ENCODE assay signal across 9 cellular contexts in the genomic region with DNA sequence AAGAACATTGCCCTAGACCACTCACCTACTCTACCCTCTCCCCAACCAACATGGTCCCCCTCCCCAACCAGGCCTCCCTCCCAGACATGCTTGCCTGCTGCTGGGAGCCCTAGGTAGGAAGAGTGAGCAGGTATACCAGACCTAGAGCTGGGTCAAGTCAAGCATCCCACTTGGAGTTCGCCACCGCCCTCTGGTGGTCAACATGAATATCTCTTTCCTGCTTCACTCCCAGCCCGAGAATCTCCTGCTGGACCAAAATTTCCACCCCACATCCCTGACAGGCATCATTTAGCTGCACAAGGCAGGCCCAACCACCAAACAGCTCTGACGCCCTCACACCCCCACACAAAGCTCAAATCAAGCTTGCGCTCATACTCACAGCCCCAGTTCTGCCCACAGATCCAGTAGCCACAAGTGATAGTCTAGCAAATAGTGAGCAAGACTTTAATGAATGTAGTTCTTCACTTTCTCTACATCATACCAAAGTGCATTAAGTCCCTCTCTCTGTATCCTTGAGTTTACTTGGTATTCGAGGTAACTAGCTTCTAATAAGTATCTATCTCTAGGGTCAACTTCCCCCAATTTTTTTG.
DNase-seq lines count a peak whose midpoint lies in the region; ATAC-seq and TF ChIP-seq lines count a peak whose summit lies in the region.
"Had no signal": no experiment of that assay in that cellular context is flagged by ENCODE, and none has a peak within 500 bp of the region (broad histone marks: within the 10 kb centered on the region; RNA-seq: fewer than 3 reads in every experiment).

No MANE protein-coding gene starts in this region.

- H3K27ac ChIP-seq in SJSA1 (no peak overlapping the region), prostate gland (peak overlapping the region in 1 of 2 donors; percentile 27), upper lobe of right lung (peak overlapping the region; percentile 47)

- H3K36me3 ChIP-seq in SJSA1, result peaks cover 44% of the 10 kb centered on the region
- H3K36me3 ChIP-seq in prostate gland, result peaks cover 7 to 30% of the 10 kb centered on the region in 2 donors
- H3K36me3 ChIP-seq in upper lobe of right lung, result peaks cover 93% of the 10 kb centered on the region

- ATAC-seq in Right ventricle myocardium inferior (peak; percentile 35), upper lobe of right lung (peak; percentile 75)

- H3K4me3 Mint-ChIP-seq in activated naive CD4-positive, alpha-beta T cell treated with anti-CD3 and anti-CD28 coated beads, Interleukin-2, amount 10 ng/mL, durations not matched to agents 7 days and 5 days, result no peak overlapping the region
- H3K4me3 Mint-ChIP-seq: stimulated activated naive CD8-positive, alpha-beta T cell treated with anti-CD3 and anti-CD28 coated beads, Interleukin-15, Interleukin-2, amounts not matched to agents 100 ng/mL and 50 ng/mL, for 24 hours had no signal

- WGBS in prostate gland, result 29% methylated on average over 6 of the region's 6 CpGs

- in situ Hi-C loops in GM13977 (cut with MboI; ENCODE audit: low pct_unique_long_range_greater_than_20kb, low sequenced_read_pairs, unreplicated experiment), result loop anchor here (5.0 kb wide), 1 partner anchor 100 kb away; no protein-coding TSS in a partner anchor

- CTCF ChIA-PET in activated naive CD4-positive, alpha-beta T cell treated with anti-CD3 and anti-CD28 coated beads, Interleukin-2, amount 10 ng/mL, durations not matched to agents 7 days and 5 days (lab: Charles Lee), result interaction anchor here (0.8 to 10.6 kb wide), 24 partner anchors 10 to 235 kb away, joined by 3 to 260 read pairs (median 3); a partner anchor contains a TSS

- no peaks in the 10 kb centered on the region for H3K4me1 ChIP-seq in SJSA1 (replicated peaks)
- H3K4me1 ChIP-seq in prostate gland (replicated peaks), result no peaks in the 10 kb centered on the region
- peaks cover 37% of the 10 kb centered on the region for H3K4me1 ChIP-seq in upper lobe of right lung

- no peaks in the 10 kb centered on the region for H3K4me1 Mint-ChIP-seq in activated naive CD4-positive, alpha-beta T cell treated with anti-CD3 and anti-CD28 coated beads, Interleukin-2, amount 10 ng/mL, durations not matched to agents 7 days and 5 days

- H3K9me3 ChIP-seq in SJSA1 (replicated peaks) (no peaks in the 10 kb centered on the region), prostate gland (no peaks in the 10 kb centered on the region), upper lobe of right lung (no peaks in the 10 kb centered on the region)

- no peak overlapping the region for H3K27ac Mint-ChIP-seq in activated naive CD4-positive, alpha-beta T cell treated with anti-CD3 and anti-CD28 coated beads, Interleukin-2, amount 10 ng/mL, durations not matched to agents 7 days and 5 days
- H3K27ac Mint-ChIP-seq: stimulated activated naive CD8-positive, alpha-beta T cell treated with anti-CD3 and anti-CD28 coated beads, Interleukin-15, Interleukin-2, amounts not matched to agents 100 ng/mL and 50 ng/mL, for 24 hours had no signal

- H3K27me3 ChIP-seq in SJSA1 (replicated peaks) (no peaks in the 10 kb centered on the region), prostate gland (replicated peaks; ENCODE audit: insufficient read depth) (no peaks in the 10 kb centered on the region), upper lobe of right lung (no peaks in the 10 kb centered on the region)

- TF ChIP-seq POLR2A in prostate gland (IDR thresholded peaks at IDR 0.05), result no peak

- intact Hi-C loops in Right ventricle myocardium inferior (cut with DNase I), result loop anchor here (2.0 to 5.0 kb wide), 2 partner anchors 55 to 98 kb away; no protein-coding TSS in a partner anchor
- intact Hi-C loops in prostate gland (cut with DNase I), result loop anchor here (5.0 kb wide), 2 partner anchors 95 to 100 kb away; no protein-coding TSS in a partner anchor
- intact Hi-C loops in upper lobe of right lung (cut with DNase I), result loop anchor here (5.0 to 10.0 kb wide), 2 partner anchors 95 to 108 kb away; no protein-coding TSS in a partner anchor

- H3K4me3 ChIP-seq in SJSA1 (no peak overlapping the region), prostate gland (no peak overlapping the region), upper lobe of right lung (no peak overlapping the region)

- no peaks in the 10 kb centered on the region for H3K9me3 Mint-ChIP-seq in activated naive CD4-positive, alpha-beta T cell treated with anti-CD3 and anti-CD28 coated beads, Interleukin-2, amount 10 ng/mL, durations not matched to agents 7 days and 5 days
- H3K9me3 Mint-ChIP-seq: stimulated activated naive CD8-positive, alpha-beta T cell treated with anti-CD3 and anti-CD28 coated beads, Interleukin-15, Interleukin-2, amounts not matched to agents 100 ng/mL and 50 ng/mL, for 24 hours had no signal

- H3K36me3 Mint-ChIP-seq in activated naive CD4-positive, alpha-beta T cell treated with anti-CD3 and anti-CD28 coated beads, Interleukin-2, amount 10 ng/mL, durations not matched to agents 7 days and 5 days, result no peaks in the 10 kb centered on the region

- TF ChIP-seq CTCF in GM13977 (IDR thresholded peaks at IDR 0.05; ENCODE audit: extremely low read depth, insufficient read depth, missing control alignments) (peak; percentile 72), prostate gland (IDR thresholded peaks at IDR 0.05) (peak; percentile 61 to 85 (median 84)), upper lobe of right lung (IDR thresholded peaks at IDR 0.05) (peak; percentile 78)

- DNase-seq in A172 (ENCODE audit: low spot score) (peak; percentile 66), GM13977 (ENCODE audit: low spot score) (peak; percentile 84), Kasumi-1 (lab: John Stamatoyannopoulos, UW) (peak; percentile 47), SJSA1 (ENCODE audit: low read depth in 1 of 2, low spot score in 2 of 2) (peak; percentile 38 to 74), Right ventricle myocardium inferior (ENCODE audit: missing footprints) (peak; percentile 78), prostate gland (ENCODE audit: low spot score) (peak; percentile 76), upper lobe of right lung (peak; percentile 81)
- DNase-seq in activated naive CD4-positive, alpha-beta T cell treated with anti-CD3 and anti-CD28 coated beads, Interleukin-2, amount 10 ng/mL, durations not matched to agents 7 days and 5 days, result peak; percentile 79

- peaks cover 16% of the 10 kb centered on the region for H3K27me3 Mint-ChIP-seq in activated naive CD4-positive, alpha-beta T cell treated with anti-CD3 and anti-CD28 coated beads, Interleukin-2, amount 10 ng/mL, durations not matched to agents 7 days and 5 days
